In the genomic region with DNA sequence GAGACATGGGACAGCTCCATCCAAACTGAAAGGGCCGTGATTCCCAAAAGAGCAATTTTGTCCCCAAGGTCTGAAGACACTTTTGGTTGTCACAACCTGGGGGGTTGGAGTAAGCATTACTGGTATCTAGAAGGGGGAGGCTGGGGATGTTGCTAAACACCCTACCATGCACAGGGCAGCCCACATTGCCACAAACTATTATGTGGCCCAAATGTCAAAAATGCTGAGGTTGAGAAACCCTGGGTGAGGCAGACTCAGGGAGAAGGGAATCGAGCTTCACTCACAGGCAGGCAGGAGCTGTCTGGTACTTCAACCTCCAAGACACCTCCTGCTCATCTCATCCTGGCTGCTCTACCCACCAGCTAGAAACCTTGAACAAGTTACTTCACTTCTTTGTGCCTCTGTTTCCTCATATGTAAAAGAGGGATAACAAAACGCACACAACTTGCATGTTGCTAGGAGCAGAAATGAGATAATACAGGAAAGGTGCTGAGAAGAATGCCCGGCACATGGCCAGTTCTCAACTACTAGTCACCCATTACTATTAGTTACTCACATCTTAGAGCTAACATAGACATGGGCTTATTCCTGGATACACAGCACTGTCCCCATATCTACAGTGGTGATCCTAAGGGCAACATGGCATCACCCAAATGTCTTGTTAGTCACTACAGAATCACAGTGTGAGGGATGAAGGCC, we compare ENCODE assay signal across 1 cellular context.
TF ChIP-seq lines count a peak whose summit lies in the region.

No MANE protein-coding gene starts in this region.

TF ChIP-seq in IMR-90, 13 proteins besides CTCF, POLR2A, EP300 and RAD21 (continued from another document):
- TF ChIP-seq, protein P1, sequence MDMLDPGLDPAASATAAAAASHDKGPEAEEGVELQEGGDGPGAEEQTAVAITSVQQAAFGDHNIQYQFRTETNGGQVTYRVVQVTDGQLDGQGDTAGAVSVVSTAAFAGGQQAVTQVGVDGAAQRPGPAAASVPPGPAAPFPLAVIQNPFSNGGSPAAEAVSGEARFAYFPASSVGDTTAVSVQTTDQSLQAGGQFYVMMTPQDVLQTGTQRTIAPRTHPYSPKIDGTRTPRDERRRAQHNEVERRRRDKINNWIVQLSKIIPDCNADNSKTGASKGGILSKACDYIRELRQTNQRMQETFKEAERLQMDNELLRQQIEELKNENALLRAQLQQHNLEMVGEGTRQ (IDR thresholded peaks at IDR 0.05; ENCODE audit: low read depth, low read length) = no peak
- TF ChIP-seq CHD1 (IDR thresholded peaks at IDR 0.05; ENCODE audit: low read depth, low read length) (no peak), BHLHE40 (IDR thresholded peaks at IDR 0.05; ENCODE audit: low read depth, low read length) (no peak), MAZ (IDR thresholded peaks at IDR 0.05; ENCODE audit: borderline replicate concordance, low read depth, low read length) (no peak), RCOR1 (IDR thresholded peaks at IDR 0.05; ENCODE audit: insufficient replicate concordance, low read length) (no peak), MAFK (IDR thresholded peaks at IDR 0.05; ENCODE audit: low read depth, low read length) (no peak), CEBPB (IDR thresholded peaks at IDR 0.05; ENCODE audit: low read depth, low read length) (no peak)
- TF ChIP-seq, protein P2, sequence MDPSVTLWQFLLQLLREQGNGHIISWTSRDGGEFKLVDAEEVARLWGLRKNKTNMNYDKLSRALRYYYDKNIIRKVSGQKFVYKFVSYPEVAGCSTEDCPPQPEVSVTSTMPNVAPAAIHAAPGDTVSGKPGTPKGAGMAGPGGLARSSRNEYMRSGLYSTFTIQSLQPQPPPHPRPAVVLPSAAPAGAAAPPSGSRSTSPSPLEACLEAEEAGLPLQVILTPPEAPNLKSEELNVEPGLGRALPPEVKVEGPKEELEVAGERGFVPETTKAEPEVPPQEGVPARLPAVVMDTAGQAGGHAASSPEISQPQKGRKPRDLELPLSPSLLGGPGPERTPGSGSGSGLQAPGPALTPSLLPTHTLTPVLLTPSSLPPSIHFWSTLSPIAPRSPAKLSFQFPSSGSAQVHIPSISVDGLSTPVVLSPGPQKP (IDR thresholded peaks at IDR 0.05; ENCODE audit: borderline replicate concordance, low read depth, low read length) = no peak
